In genomic region chr5:132237141-132237540, GRCh38 we compare ENCODE assay signal across 16 cellular contexts. TPM values are rescaled to one million over a fixed set of nuclear protein-coding genes. Genes with fewer than 3 reads are reported as not detected.
DNase-seq lines count a peak whose midpoint lies in the region; ATAC-seq and TF ChIP-seq lines count a peak whose summit lies in the region.
"Had no signal": no experiment of that assay in that cellular context is flagged by ENCODE, and none has a peak within 500 bp of the region (broad histone marks: within the 10 kb centered on the region; RNA-seq: fewer than 3 reads in every experiment).

No MANE protein-coding gene starts in this region.

- ATAC-seq in IMR-90 (ENCODE audit: low read depth) (peak; percentile 34), HG03135 (IDR thresholded peaks at IDR 0.05; ENCODE audit: unreplicated experiment) (no peak)
- ATAC-seq: T-cell had no signal

- 0 out of 2 replicates have a peak, but pooled peaks cover 3% of the 10 kb centered on the region for H3K9me1 ChIP-seq in IMR-90 (ENCODE audit: insufficient read depth, low read length)

- no peak overlapping the region for H2BK20ac ChIP-seq in IMR-90 (ENCODE audit: low read depth, low read length)

- WGBS in IMR-90 (ENCODE audit: extremely low coverage in 2 of 2, insufficient read length in 1 of 2), 2 experiments = no CpG with 5 or more reads among the region's 1 CpG
- WGBS in prostate gland = 92% methylated on average over 1 of the region's 1 CpG

- no peak overlapping the region for H4K8ac ChIP-seq in IMR-90 (ENCODE audit: low read depth in 2 of 2, low read length in 2 of 2)

- H4K20me1 ChIP-seq in IMR-90 (ENCODE audit: insufficient read depth, low read length) = no peaks in the 10 kb centered on the region

- H3K27me3 ChIP-seq in IMR-90 (ENCODE audit: control insufficient read depth, insufficient read depth, low read length) (no peaks in the 10 kb centered on the region; the same call in 1 of the 2 replicates), prostate gland (replicated peaks; ENCODE audit: insufficient read depth) (no peaks in the 10 kb centered on the region), MG63 (no peaks in the 10 kb centered on the region)
- H3K27me3 ChIP-seq: uterus had no signal

- no peak overlapping the region for H3K56ac ChIP-seq in IMR-90 (ENCODE audit: extremely low read depth, insufficient read depth, low read length)

- no peak overlapping the region for H4K91ac ChIP-seq in IMR-90 (ENCODE audit: insufficient read depth, low read depth, low read length)

- H3K9me3 ChIP-seq in IMR-90 (ENCODE audit: control insufficient read depth, insufficient read depth, low read length) (no peaks in the 10 kb centered on the region), prostate gland (no peaks in the 10 kb centered on the region), MG63 (peaks cover 3% of the 10 kb centered on the region; the same call in 1 of the 2 replicates)
- H3K9me3 ChIP-seq: uterus had no signal

- POLR2A ChIA-PET in IMR-90 (lab: Charles Lee; ENCODE audit: unreplicated experiment) = no interaction called here

- dilution Hi-C loops in IMR-90 (cut with HindIII; ENCODE audit: low sequenced_read_pairs, unreplicated experiment) = no loop called here

- H2BK120ac ChIP-seq in IMR-90 (ENCODE audit: low read depth, low read length) = no peak overlapping the region

- no peak overlapping the region for H3K4ac ChIP-seq in IMR-90 (ENCODE audit: low read depth, low read length)

- H2AK5ac ChIP-seq in IMR-90 (ENCODE audit: low read depth, low read length) = no peak overlapping the region

- no peak overlapping the region for H3K18ac ChIP-seq in IMR-90 (ENCODE audit: low read depth, low read length)

- no peak overlapping the region for H3K23ac ChIP-seq in IMR-90 (ENCODE audit: low read depth, low read length)

- TF ChIP-seq POLR2A in IMR-90 (IDR thresholded peaks at IDR 0.05; ENCODE audit: low read depth, low read length) (no peak), prostate gland (IDR thresholded peaks at IDR 0.05) (no peak)

- H3K14ac ChIP-seq in IMR-90 (replicated peaks; ENCODE audit: low read depth, low read length) = no peak overlapping the region

- H3K36me3 ChIP-seq in IMR-90 (ENCODE audit: control insufficient read depth, insufficient read depth, low read length) (no peaks in the 10 kb centered on the region), prostate gland (no peaks in the 10 kb centered on the region), MG63 (no peaks in the 10 kb centered on the region)
- H3K36me3 ChIP-seq: uterus had no signal

- intact Hi-C loops in IMR-90 (cut with micrococcal nuclease) (no loop called here), prostate gland (cut with DNase I) (loop anchor here (5.0 kb wide), 1 partner anchor 140 kb away; no protein-coding TSS in a partner anchor)

- TF ChIP-seq CTCF in AG10803 (conservative IDR thresholded peaks at IDR 0.05; ENCODE audit: low read length) = peak; percentile 41
- 0 out of 2 replicates have a peak, but pooled peaks have one; percentile 12 for TF ChIP-seq CTCF in IMR-90 (conservative IDR thresholded peaks at IDR 0.05; ENCODE audit: low read depth, low read length)
- TF ChIP-seq CTCF in cardiac fibroblast (IDR thresholded peaks at IDR 0.05; ENCODE audit: low read depth, low read length) = peak; percentile 16
- no peak for TF ChIP-seq CTCF in prostate gland (IDR thresholded peaks at IDR 0.05)

- no peak overlapping the region for H3K9ac ChIP-seq in IMR-90 (ENCODE audit: low read depth, low read length)

- no peak overlapping the region for H3K4me2 ChIP-seq in IMR-90 (ENCODE audit: low read depth, low read length)

- TF ChIP-seq RAD21 in IMR-90 (IDR thresholded peaks at IDR 0.05; ENCODE audit: low read length) = 0 out of 2 replicates have a peak, but pooled peaks have one; percentile 11

- BruUV-seq in IMR-90 (replicated peaks; lab: Mats Ljungman, UMichigan) = no TSS peak

- no peak overlapping the region for H4K5ac ChIP-seq in IMR-90 (ENCODE audit: low read depth, low read length)

- no peak overlapping the region for H3K4me3 ChIP-seq in AG10803 (ENCODE audit: low read length)
- H3K4me3 ChIP-seq in IMR-90 (ENCODE audit: insufficient read depth, low read depth, low read length) = no peak overlapping the region
- no peak overlapping the region for H3K4me3 ChIP-seq in cardiac fibroblast (replicated peaks in 1 of 2; ENCODE audit: low read depth in 2 of 2, low read length in 2 of 2)
- H3K4me3 ChIP-seq in prostate gland = no peak overlapping the region
- no peak overlapping the region for H3K4me3 ChIP-seq in MG63
- H3K4me3 ChIP-seq: uterus had no signal

- H3K79me1 ChIP-seq in IMR-90 (ENCODE audit: low read depth in 1 of 2, low read length in 2 of 2) = no peaks in the 10 kb centered on the region

- no peaks in the 10 kb centered on the region for H3K4me1 ChIP-seq in IMR-90 (ENCODE audit: control insufficient read depth, insufficient read depth, low read length)
- H3K4me1 ChIP-seq in prostate gland (replicated peaks) = no peaks in the 10 kb centered on the region
- H3K4me1 ChIP-seq: uterus had no signal

- in situ Hi-C loops in IMR-90 (cut with MboI; ENCODE audit: low sequenced_read_pairs) = no loop called here

- no peak overlapping the region for H2BK5ac ChIP-seq in IMR-90 (ENCODE audit: low read depth, low read length, poor library complexity, severe bottlenecking)

- peak overlapping the region; percentile 50 for H2AFZ ChIP-seq in IMR-90 (replicated peaks; ENCODE audit: low read length, poor library complexity)

- peak; percentile 25 for DNase-seq in AG10803 (ENCODE audit: low read depth)
- DNase-seq in IMR-90 = peak; percentile 39
- no peak for DNase-seq in cardiac fibroblast (ENCODE audit: low read depth in 2 of 2)
- peak; percentile 97 for DNase-seq in myocyte (ENCODE audit: low read depth)
- DNase-seq in prostate gland (ENCODE audit: low spot score) = no peak
- no peak for DNase-seq in NCI-H2171 (lab: John Stamatoyannopoulos, UW)
- no peak for DNase-seq in MG63
- DNase-seq: activated CD4-positive, alpha-beta T cell treated with anti-CD3 and anti-CD28 coated beads for 4 hours; C1 segment of cervical spinal cord; effector CD4-positive, alpha-beta T cell; stimulated activated CD4-positive, alpha-beta T cell treated with anti-CD3 and anti-CD28 coated beads, Interleukin-2, amount 100 ng/mL, for 48 hours; T-cell had no signal

- H3K27ac ChIP-seq in IMR-90 (ENCODE audit: insufficient read depth, low read length) = no peak overlapping the region
- no peak overlapping the region for H3K27ac ChIP-seq in prostate gland
- H3K27ac ChIP-seq: HL-60, uterus had no signal

- CTCF ChIA-PET in IMR-90 (lab: Yijun Ruan, JAX) = interaction anchor here (0.6 to 3.3 kb wide), 5 partner anchors 12 to 651 kb away, joined by 4 to 35 read pairs (median 5); no protein-coding TSS in a partner anchor

- no peak overlapping the region for H2AK9ac ChIP-seq in IMR-90 (replicated peaks; ENCODE audit: low read depth, low read length, poor library complexity)

- no peak overlapping the region for H2BK15ac ChIP-seq in IMR-90 (ENCODE audit: low read depth, low read length)

TF ChIP-seq in IMR-90, 13 proteins besides CTCF, POLR2A, EP300 and RAD21 (continues in another document):
- TF ChIP-seq CEBPB (IDR thresholded peaks at IDR 0.05; ENCODE audit: low read depth, low read length) (no peak), RFX5 (IDR thresholded peaks at IDR 0.05; ENCODE audit: low read depth, low read length) (no peak), ELK1 (IDR thresholded peaks at IDR 0.05; ENCODE audit: borderline replicate concordance, low read depth, low read length) (no peak), MAFK (IDR thresholded peaks at IDR 0.05; ENCODE audit: low read depth, low read length) (no peak), MAZ (IDR thresholded peaks at IDR 0.05; ENCODE audit: borderline replicate concordance, low read depth, low read length) (no peak), FOS (IDR thresholded peaks at IDR 0.05; ENCODE audit: low read depth, low read length) (no peak)
- TF ChIP-seq, protein P1, sequence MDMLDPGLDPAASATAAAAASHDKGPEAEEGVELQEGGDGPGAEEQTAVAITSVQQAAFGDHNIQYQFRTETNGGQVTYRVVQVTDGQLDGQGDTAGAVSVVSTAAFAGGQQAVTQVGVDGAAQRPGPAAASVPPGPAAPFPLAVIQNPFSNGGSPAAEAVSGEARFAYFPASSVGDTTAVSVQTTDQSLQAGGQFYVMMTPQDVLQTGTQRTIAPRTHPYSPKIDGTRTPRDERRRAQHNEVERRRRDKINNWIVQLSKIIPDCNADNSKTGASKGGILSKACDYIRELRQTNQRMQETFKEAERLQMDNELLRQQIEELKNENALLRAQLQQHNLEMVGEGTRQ (IDR thresholded peaks at IDR 0.05; ENCODE audit: low read depth, low read length) = no peak

RNA-seq across cellular contexts. Expression of gene P4HA2, which starts 9.5 kb away (rescaled TPM):
- 190 and 225 TPM in 2 replicates for total RNA-seq in IMR-90 (2012; rRNA removed)
- 184 and 186 TPM in 2 replicates for polyA plus RNA-seq in IMR-90 (2012; rRNA removed)
- 144 and 191 TPM in 2 replicates for polyA plus RNA-seq in IMR-90 (2012; cell fraction: cytosol; rRNA removed)
- 99.1 and 183 TPM in 2 replicates for polyA plus RNA-seq in IMR-90 (2012; cell fraction: nucleus; rRNA removed; ENCODE audit: low replicate concordance)
- 304 and 381 TPM in 2 replicates for total RNA-seq in myocyte
- 737 TPM for polyA plus RNA-seq in myocyte (2012)
- total RNA-seq in prostate gland = 10 to 100 TPM; 16.8 to 18.0 TPM
- 71.0 and 96.8 TPM in 2 replicates for total RNA-seq in MG63 (2014; rRNA removed; shearing (Covaris generic); ENCODE audit: low replicate concordance)

RNA-seq across cellular contexts. Expression of gene PDLIM4, which starts 20.4 kb away (rescaled TPM):
- 61.1 and 97.5 TPM in 2 replicates for total RNA-seq in IMR-90 (2012; rRNA removed)
- 214 and 225 TPM in 2 replicates for polyA plus RNA-seq in IMR-90 (2012; rRNA removed)
- 62.0 and 132 TPM in 2 replicates for polyA plus RNA-seq in IMR-90 (2012; cell fraction: cytosol; rRNA removed)
- 199 and 416 TPM in 2 replicates for polyA plus RNA-seq in IMR-90 (2012; cell fraction: nucleus; rRNA removed; ENCODE audit: low replicate concordance)
- total RNA-seq in myocyte = 220 and 230 TPM in 2 replicates
- 371 TPM for polyA plus RNA-seq in myocyte (2012)
- 10 to 100 TPM; 35.9 to 50.2 TPM for total RNA-seq in prostate gland
- total RNA-seq in MG63 (2014; rRNA removed; shearing (Covaris generic); ENCODE audit: low replicate concordance) = 71.1 and 130 TPM in 2 replicates
- total RNA-seq: OCI-LY7, T-cell had no signal

RNA-seq across cellular contexts. Expression of gene SLC22A4, which starts 57.1 kb away (rescaled TPM):
- 2.8 and 3.2 TPM in 2 replicates for total RNA-seq in IMR-90 (2012; rRNA removed)
- polyA plus RNA-seq in IMR-90 (2012; rRNA removed) = 2.5 and 2.6 TPM in 2 replicates
- polyA plus RNA-seq in IMR-90 (2012; cell fraction: cytosol; rRNA removed) = 1.2 and 2.1 TPM in 2 replicates
- polyA plus RNA-seq in IMR-90 (2012; cell fraction: nucleus; rRNA removed; ENCODE audit: low replicate concordance) = 7.0 and 12.7 TPM in 2 replicates
- total RNA-seq in myocyte = 2.3 and 2.5 TPM in 2 replicates
- polyA plus RNA-seq in myocyte (2012) = 4.4 TPM
- total RNA-seq in prostate gland = 1 to 10 TPM; 5.5 to 8.2 TPM
- total RNA-seq in MG63 (2014; rRNA removed; shearing (Covaris generic); ENCODE audit: low replicate concordance) = 0.03 and 0.35 TPM in 2 replicates
- total RNA-seq: OCI-LY7 had no signal

Comparison
In these comparisons a context has a peak if more than half of its experiments do, and no peak if none do; other contexts are left out.
1. DNase-seq: peak in AG10803 (single experiment), IMR-90 (single experiment) and myocyte (single experiment); none in cardiac fibroblast (0 of 2), prostate gland (single experiment), NCI-H2171 (single experiment) and MG63 (single experiment).
2. CTCF ChIP-seq: peak in AG10803 (single experiment), IMR-90 (single experiment) and cardiac fibroblast (single experiment); none in prostate gland (0 of 4).